8 cellular contexts compared by ENCODE assay signal in the genomic region with DNA sequence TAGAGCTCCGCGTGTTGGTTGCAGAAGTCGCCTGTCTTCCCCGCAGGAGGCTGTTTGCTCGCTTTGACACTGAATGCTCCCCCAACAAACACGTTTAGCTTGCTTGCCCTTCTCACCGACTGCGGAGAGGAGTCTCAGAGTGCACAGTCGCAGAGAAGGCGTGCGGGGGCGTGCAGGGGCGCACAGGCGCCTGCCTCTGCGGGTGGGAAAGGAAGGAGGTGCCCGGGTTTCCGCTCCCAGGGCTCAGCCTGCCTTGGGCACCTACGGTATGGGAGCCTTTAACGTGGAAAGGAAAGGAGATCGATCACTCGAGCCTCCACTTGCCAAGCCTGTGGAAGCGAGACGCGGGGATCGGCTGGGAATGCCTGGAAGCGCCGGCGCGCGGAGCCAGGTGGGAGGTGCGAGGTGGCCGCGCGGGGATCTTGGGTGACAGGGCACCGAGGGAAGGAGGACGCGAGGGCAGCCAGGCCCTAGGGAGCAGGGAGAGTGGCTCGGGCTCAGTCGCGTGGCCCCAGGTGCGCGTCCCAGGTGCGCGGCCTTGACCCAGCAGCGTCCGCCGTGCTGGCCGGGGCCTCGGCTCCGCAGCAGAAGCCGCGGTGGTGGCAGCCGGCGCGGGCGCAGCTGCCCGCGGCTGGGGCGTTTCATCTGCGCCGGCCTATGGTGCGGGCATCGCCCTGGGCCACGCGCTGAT. TPM values are rescaled to one million over a fixed set of nuclear protein-coding genes. Genes with fewer than 3 reads are reported as not detected.
DNase-seq lines count a peak whose midpoint lies in the region; ATAC-seq, FAIRE-seq and TF ChIP-seq lines count a peak whose summit lies in the region.

Gene FAN1 (plus strand): TSS at position 419 of the 691 bp plus-strand sequence. CDS start 749 bp downstream, outside the sequence.

- peak; percentile 95 for ATAC-seq in GM19023 (IDR thresholded peaks at IDR 0.05; ENCODE audit: unreplicated experiment)
- ATAC-seq in HG03280 (IDR thresholded peaks at IDR 0.05; ENCODE audit: unreplicated experiment) = peak; percentile 95

- peak within 1 kb of the TSS; percentile 81 for H3K27ac ChIP-seq in mesodermal cell (ENCODE audit: low read depth, low read length, severe bottlenecking)

- TF ChIP-seq CTCF in AG10803 (conservative IDR thresholded peaks at IDR 0.05; ENCODE audit: low read length) = no peak

- H3K36me3 ChIP-seq in mesodermal cell (ENCODE audit: control insufficient read depth, insufficient read depth, low read length) = peaks cover 4% of the 10 kb centered on the region

- H3K9me3 ChIP-seq in mesodermal cell (ENCODE audit: control insufficient read depth, low read length) = no peaks in the 10 kb centered on the region

- DNase-seq in AG10803 (ENCODE audit: low read depth) = peak; percentile 83
- DNase-seq in NCI-H69 (lab: John Stamatoyannopoulos, UW) = peak; percentile 94
- DNase-seq in activated CD8-positive, alpha-beta memory T cell treated with anti-CD3 and anti-CD28 coated beads, Interleukin-2, amount 50 U/mL, for 24 hours (ENCODE audit: extremely low read depth) = peak; percentile 60
- DNase-seq in stimulated activated CD8-positive, alpha-beta memory T cell treated with anti-CD3 and anti-CD28 coated beads, Interleukin-15, amount 100 ng/mL, for 24 hours (ENCODE audit: low read depth) = peak; percentile 58

- peak; percentile 81 for FAIRE-seq in endometrium (lab: Jason Lieb, UNC)

- H3K4me3 ChIP-seq in AG10803 (ENCODE audit: low read length) = peak within 1 kb of the TSS; percentile 94
- peak within 1 kb of the TSS; percentile 62 for H3K4me3 ChIP-seq in mesodermal cell (ENCODE audit: extremely low read depth, insufficient read depth, low read length, poor library complexity, severe bottlenecking)

- WGBS in mesodermal cell (ENCODE audit: insufficient coverage in 2 of 2), 2 experiments = 0% methylated on average over 37 to 46 of the region's 65 CpGs

- H3K4me1 ChIP-seq in mesodermal cell (ENCODE audit: control insufficient read depth, insufficient read depth, low read length, poor library complexity, severe bottlenecking) = no peaks in the 10 kb centered on the region

RNA-seq across cellular contexts. Expression of gene FAN1, which starts in this region (rescaled TPM):
- 15.0 TPM for polyA plus RNA-seq in mesodermal cell (2013, experiment 1 of 2)
- 16.5 TPM for polyA plus RNA-seq in mesodermal cell (2013, experiment 2 of 2)

Comparison
In these comparisons a context has a peak if more than half of its experiments do, and no peak if none do; other contexts are left out.
1. Peak in every context shown above with its lines: DNase-seq, ATAC-seq, H3K4me3 ChIP-seq and H3K27ac ChIP-seq.